In the genomic region with DNA sequence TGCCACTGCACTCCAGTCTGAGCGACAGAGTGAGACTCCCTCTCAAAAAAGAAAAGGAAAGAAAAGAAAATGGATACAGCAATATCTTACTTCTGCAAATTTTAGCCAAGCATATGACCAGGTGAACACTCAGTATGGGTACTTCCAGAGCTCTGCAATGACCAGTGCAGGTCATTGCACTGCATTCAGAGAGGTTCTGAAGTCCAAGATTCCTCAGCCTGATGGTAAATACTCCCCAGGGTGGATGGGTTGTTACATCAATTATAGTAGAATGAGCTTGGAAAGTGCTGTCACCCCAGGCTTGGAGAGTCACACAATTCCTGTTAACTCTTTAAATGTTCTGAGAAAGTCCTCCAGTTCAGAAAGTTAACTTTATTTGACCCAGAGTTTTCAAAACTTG, we compare ENCODE assay signal across 18 cellular contexts.
DNase-seq lines count a peak whose midpoint lies in the region; ATAC-seq, FAIRE-seq and TF ChIP-seq lines count a peak whose summit lies in the region.
"Had no signal": no experiment of that assay in that cellular context is flagged by ENCODE, and none has a peak within 500 bp of the region (broad histone marks: within the 10 kb centered on the region; RNA-seq: fewer than 3 reads in every experiment).

No MANE protein-coding gene starts in this region.

- H3K9ac ChIP-seq in IMR-90 (ENCODE audit: low read depth, low read length) (no peak overlapping the region), colonic mucosa (ENCODE audit: low read depth in 2 of 2, low read length in 2 of 2) (no peak overlapping the region), SK-N-SH (no peak overlapping the region)
- H3K9ac ChIP-seq: BLaER1 had no signal

- H3K27ac ChIP-seq in ACC112 (ENCODE audit: low read depth, low read length) (peak overlapping the region; percentile 70; the same call in 1 of the 2 replicates), IMR-90 (ENCODE audit: insufficient read depth, low read length) (no peak overlapping the region), muscle layer of duodenum (ENCODE audit: low read length) (peak overlapping the region; percentile 5), colonic mucosa (no peak overlapping the region), SK-N-SH (ENCODE audit: low read depth in 2 of 2, low read length in 1 of 2) (no peak overlapping the region)
- H3K27ac ChIP-seq: BLaER1 had no signal

- no peak for TF ChIP-seq POLR2A in IMR-90 (IDR thresholded peaks at IDR 0.05; ENCODE audit: low read depth, low read length)

- in situ Hi-C loops in IMR-90 (cut with MboI; ENCODE audit: low sequenced_read_pairs) = no loop called here

- H2AK5ac ChIP-seq in IMR-90 (ENCODE audit: low read depth, low read length) = no peak overlapping the region

- H3K18ac ChIP-seq in IMR-90 (ENCODE audit: low read depth, low read length) = peak overlapping the region; percentile 63; the same call in 1 of the 2 replicates

- dilution Hi-C loops in IMR-90 (cut with HindIII; ENCODE audit: low sequenced_read_pairs, unreplicated experiment) = no loop called here

- no peak overlapping the region for H3K56ac ChIP-seq in IMR-90 (ENCODE audit: extremely low read depth, insufficient read depth, low read length)

- H3K79me2 ChIP-seq in ACC112 (ENCODE audit: control insufficient read depth, insufficient read depth, low read length, unreplicated experiment) (no peaks in the 10 kb centered on the region), SK-N-SH (ENCODE audit: insufficient read depth) (no peaks in the 10 kb centered on the region)

- H3K36me3 ChIP-seq in ACC112 (ENCODE audit: insufficient read depth, low read length) = no peaks in the 10 kb centered on the region
- no peaks in the 10 kb centered on the region for H3K36me3 ChIP-seq in IMR-90 (ENCODE audit: control insufficient read depth, insufficient read depth, low read length)
- H3K36me3 ChIP-seq in muscle layer of duodenum (ENCODE audit: control insufficient read depth in 1 of 2, insufficient read depth in 2 of 2, low read length in 2 of 2) = no peaks in the 10 kb centered on the region
- H3K36me3 ChIP-seq in colonic mucosa = no peaks in the 10 kb centered on the region
- H3K36me3 ChIP-seq in SK-N-SH (replicated peaks in 1 of 2; ENCODE audit: control insufficient read depth in 1 of 2, insufficient read depth in 2 of 2, low read length in 1 of 2) = no peaks in the 10 kb centered on the region
- H3K36me3 ChIP-seq: BLaER1 had no signal

- H3K23ac ChIP-seq in IMR-90 (ENCODE audit: low read depth, low read length) = no peak overlapping the region

- H3K4me1 ChIP-seq in ACC112 (ENCODE audit: control insufficient read depth, insufficient read depth, low read length, unreplicated experiment) (peaks cover 29% of the 10 kb centered on the region), IMR-90 (ENCODE audit: control insufficient read depth, insufficient read depth, low read length) (peaks cover 15% of the 10 kb centered on the region), muscle layer of duodenum (ENCODE audit: control insufficient read depth in 1 of 2, insufficient read depth in 2 of 2, low read length in 2 of 2) (no peaks in the 10 kb centered on the region), colonic mucosa (peaks cover 4% of the 10 kb centered on the region), SK-N-SH (ENCODE audit: control insufficient read depth in 1 of 2, insufficient read depth in 2 of 2, low read depth in 1 of 2, low read length in 1 of 2) (peaks cover 13 to 26% of the 10 kb centered on the region in 2 experiments; a peak in 3 of 4 replicates)
- H3K4me1 ChIP-seq: BLaER1 had no signal

- H3K4me3 ChIP-seq in ACC112 (ENCODE audit: low read depth, low read length) (no peak overlapping the region), IMR-90 (ENCODE audit: insufficient read depth, low read depth, low read length) (no peak overlapping the region), muscle layer of duodenum (ENCODE audit: low read depth in 1 of 2, low read length in 2 of 2) (no peak overlapping the region), colonic mucosa (no peak overlapping the region), SK-N-SH (ENCODE audit: low read depth in 2 of 2, low read length in 1 of 2) (no peak overlapping the region)
- H3K4me3 ChIP-seq: BLaER1 had no signal

- H3K4me2 ChIP-seq in IMR-90 (ENCODE audit: low read depth, low read length) (no peak overlapping the region; the same call in 1 of the 2 replicates), SK-N-SH (no peak overlapping the region)
- H3K4me2 ChIP-seq: BLaER1 had no signal

- no CpG with 5 or more reads among the region's 1 CpG for WGBS in IMR-90 (ENCODE audit: extremely low coverage in 2 of 2, insufficient read length in 1 of 2), 2 experiments
- 89% methylated on average over 1 of the region's 1 CpG for WGBS in SK-N-SH (ENCODE audit: low lambda C conversion rate)

- no peaks in the 10 kb centered on the region for H4K20me1 ChIP-seq in IMR-90 (ENCODE audit: insufficient read depth, low read length)
- H4K20me1 ChIP-seq in SK-N-SH (ENCODE audit: insufficient read depth) = no peaks in the 10 kb centered on the region
- H4K20me1 ChIP-seq: BLaER1 had no signal

- no peak overlapping the region for H2BK15ac ChIP-seq in IMR-90 (ENCODE audit: low read depth, low read length)

- H2AFZ ChIP-seq in ACC112 (ENCODE audit: low read length, unreplicated experiment) (no peak overlapping the region), IMR-90 (replicated peaks; ENCODE audit: low read length, poor library complexity) (no peak overlapping the region), SK-N-SH (ENCODE audit: low read depth) (no peak overlapping the region)

- peaks cover 5% of the 10 kb centered on the region; the same call in 1 of the 2 replicates for H3K9me1 ChIP-seq in IMR-90 (ENCODE audit: insufficient read depth, low read length)

- no peak for TF ChIP-seq CTCF in IMR-90 (conservative IDR thresholded peaks at IDR 0.05; ENCODE audit: low read depth, low read length)
- TF ChIP-seq CTCF in colonic mucosa (IDR thresholded peaks at IDR 0.05) = no peak
- no peak for TF ChIP-seq CTCF in SK-N-SH (IDR thresholded peaks at IDR 0.05)

- H3K9me2 ChIP-seq in SK-N-SH = no peaks in the 10 kb centered on the region

- H3K14ac ChIP-seq in IMR-90 (replicated peaks; ENCODE audit: low read depth, low read length) = no peak overlapping the region

- POLR2A ChIA-PET in IMR-90 (lab: Charles Lee; ENCODE audit: unreplicated experiment) (no interaction called here), SK-N-SH (lab: Yijun Ruan, JAX) (no interaction called here)

- no peak for DNase-seq in IMR-90
- no peak for DNase-seq in colonic mucosa
- no peak for DNase-seq in SK-N-SH
- no peak for DNase-seq in posterior vena cava (ENCODE audit: low spot score)
- DNase-seq: NCI-H1048, NCI-H1694, NCI-H2107, NCI-H226, NCI-H526 treated with DMSO at 0.1 percent for 48 hours, SHP77 treated with DMSO at 0.1 percent for 48 hours had no signal

- ATAC-seq in IMR-90 (ENCODE audit: low read depth) (no peak), GM21367 (IDR thresholded peaks at IDR 0.05; ENCODE audit: unreplicated experiment) (no peak)
- ATAC-seq: Panc1 had no signal

- 0 out of 2 replicates have a peak overlapping the region, but pooled peaks have one; percentile 60 for H4K5ac ChIP-seq in IMR-90 (ENCODE audit: low read depth, low read length)

- H4K91ac ChIP-seq in IMR-90 (ENCODE audit: insufficient read depth, low read depth, low read length) = no peak overlapping the region

- peak; percentile 31 for FAIRE-seq in colon (lab: Jason Lieb, UNC)
- FAIRE-seq: G401.6, GM12891 had no signal

- BruUV-seq in IMR-90 (replicated peaks; lab: Mats Ljungman, UMichigan) = no TSS peak

- intact Hi-C loops in IMR-90 (cut with micrococcal nuclease) (loop anchor here (2.0 kb wide), 1 partner anchor 22 kb away; no protein-coding TSS in a partner anchor), colonic mucosa (cut with DNase I) (no loop called here), posterior vena cava (cut with DNase I) (no loop called here)

- peak overlapping the region in 1 of 2 experiments; percentile 58; a peak in 1 of 4 replicates for H4K8ac ChIP-seq in IMR-90 (ENCODE audit: low read depth in 2 of 2, low read length in 2 of 2)

- H2BK120ac ChIP-seq in IMR-90 (ENCODE audit: low read depth, low read length) = no peak overlapping the region

- no peak overlapping the region for H2AK9ac ChIP-seq in IMR-90 (replicated peaks; ENCODE audit: low read depth, low read length, poor library complexity)

- no peak overlapping the region for H2BK20ac ChIP-seq in IMR-90 (ENCODE audit: low read depth, low read length)

- TF ChIP-seq RAD21 in IMR-90 (IDR thresholded peaks at IDR 0.05; ENCODE audit: low read length) = no peak
- TF ChIP-seq RAD21 in SK-N-SH (IDR thresholded peaks at IDR 0.05; ENCODE audit: low read length) = no peak

- CTCF ChIA-PET in IMR-90 (lab: Yijun Ruan, JAX) (no interaction called here), SK-N-SH (lab: Yijun Ruan, JAX) (interaction anchor here (0.8 kb wide), 1 partner anchor 49 kb away, joined by 3 read pairs; no protein-coding TSS in a partner anchor)

- no peak overlapping the region for H2BK5ac ChIP-seq in IMR-90 (ENCODE audit: low read depth, low read length, poor library complexity, severe bottlenecking)

- H3F3A ChIP-seq in SK-N-SH (replicated peaks; ENCODE audit: insufficient read depth) = peaks cover 4% of the 10 kb centered on the region

- H3K27me3 ChIP-seq in ACC112 (ENCODE audit: insufficient read depth, low read length) = peaks cover 9% of the 10 kb centered on the region
- peaks cover 17% of the 10 kb centered on the region for H3K27me3 ChIP-seq in IMR-90 (ENCODE audit: control insufficient read depth, insufficient read depth, low read length)
- H3K27me3 ChIP-seq in muscle layer of duodenum (ENCODE audit: low read depth, low read length) = no peaks in the 10 kb centered on the region
- no peaks in the 10 kb centered on the region for H3K27me3 ChIP-seq in colonic mucosa
- H3K27me3 ChIP-seq in SK-N-SH (ENCODE audit: insufficient read depth) = no peaks in the 10 kb centered on the region
- H3K27me3 ChIP-seq: BLaER1 had no signal

- 0 out of 2 replicates have a peak overlapping the region, but pooled peaks have one; percentile 4 for H3K4ac ChIP-seq in IMR-90 (ENCODE audit: low read depth, low read length)

- H3K79me1 ChIP-seq in IMR-90 (ENCODE audit: low read depth in 1 of 2, low read length in 2 of 2) = no peaks in the 10 kb centered on the region

- H3K9me3 ChIP-seq in IMR-90 (ENCODE audit: control insufficient read depth, insufficient read depth, low read length) = peaks cover 15% of the 10 kb centered on the region
- peaks cover 9 to 13% of the 10 kb centered on the region in 2 donors for H3K9me3 ChIP-seq in muscle layer of duodenum (ENCODE audit: control insufficient read depth in 1 of 2, low read length in 2 of 2)
- H3K9me3 ChIP-seq in colonic mucosa = no peaks in the 10 kb centered on the region
- H3K9me3 ChIP-seq in SK-N-SH = no peaks in the 10 kb centered on the region

- TF ChIP-seq EP300 in SK-N-SH (IDR thresholded peaks at IDR 0.05; ENCODE audit: borderline replicate concordance in 1 of 2, low read depth in 1 of 2, low read length in 1 of 2) = no peak

TF ChIP-seq in IMR-90, 13 proteins besides CTCF, POLR2A, EP300 and RAD21 (continues in another document):
- TF ChIP-seq RFX5 (IDR thresholded peaks at IDR 0.05; ENCODE audit: low read depth, low read length) = no peak
- no peak for TF ChIP-seq MXI1 (IDR thresholded peaks at IDR 0.05; ENCODE audit: borderline replicate concordance, low read depth, low read length)

TF ChIP-seq in SK-N-SH, 30 proteins besides CTCF, POLR2A, EP300 and RAD21 (continues in another document):
- TF ChIP-seq YY1 (IDR thresholded peaks at IDR 0.05; ENCODE audit: low read depth) (no peak), GABPA (IDR thresholded peaks at IDR 0.05; ENCODE audit: low read depth) (no peak), TEAD4 (IDR thresholded peaks at IDR 0.05; ENCODE audit: borderline replicate concordance, insufficient read depth) (no peak)

Comparison
In these comparisons a context has a peak if more than half of its experiments do, and no peak if none do; other contexts are left out.
1. H3K27ac ChIP-seq: peak in ACC112 (single experiment) and muscle layer of duodenum (single experiment); none in IMR-90 (single experiment), colonic mucosa (single experiment) and SK-N-SH (0 of 2).